In genomic region chr12:57135939-57136338, GRCh38 we compare ENCODE assay signal across 11 cellular contexts. TPM values are rescaled to one million over a fixed set of nuclear protein-coding genes. Genes with fewer than 3 reads are reported as not detected.
DNase-seq lines count a peak whose midpoint lies in the region; ATAC-seq and TF ChIP-seq lines count a peak whose summit lies in the region.
"Had no signal": no experiment of that assay in that cellular context is flagged by ENCODE, and none has a peak within 500 bp of the region (broad histone marks: within the 10 kb centered on the region; RNA-seq: fewer than 3 reads in every experiment).

No MANE protein-coding gene starts in this region.

- H3K27ac ChIP-seq in body of pancreas (peak overlapping the region in 1 of 4 donors; percentile 44), iPS-20b (ENCODE audit: low read length) (peak overlapping the region; percentile 79), psoas muscle (peak overlapping the region; percentile 60)

- DNase-seq in BJ (ENCODE audit: low read depth) (no peak), body of pancreas (peak in 1 of 4 donors; percentile 22), psoas muscle (peak; percentile 83 to 89), amniotic stem cell (lab: John Stamatoyannopoulos, UW) (no peak)
- DNase-seq: NCI-H2029 had no signal

- whole genome bisulfite sequencing in body of pancreas, 2 donors: 74 to 91% methylated on average over 9 to 12 of the region's 12 CpGs
- 29 to 38% (median 36%) methylated on average over 4 to 12 of the region's 12 CpGs for WGBS in psoas muscle, 3 donors

- TF ChIP-seq CTCF in BJ (IDR thresholded peaks at IDR 0.05; ENCODE audit: insufficient read depth, low read depth, low read length) (no peak), body of pancreas (IDR thresholded peaks at IDR 0.05) (no peak), psoas muscle (IDR thresholded peaks at IDR 0.05) (no peak)

- intact Hi-C loops in body of pancreas (cut with DNase I): no loop called here
- intact Hi-C loops in psoas muscle (cut with DNase I): no loop called here

- ATAC-seq in body of pancreas (peak; percentile 30), psoas muscle (peak; percentile 36 to 68 (median 44)), GM18868 (IDR thresholded peaks at IDR 0.05; ENCODE audit: unreplicated experiment) (no peak), GM19035 (IDR thresholded peaks at IDR 0.05; ENCODE audit: unreplicated experiment) (no peak), GM19324 (IDR thresholded peaks at IDR 0.05; ENCODE audit: low FRiP score, unreplicated experiment) (no peak)
- ATAC-seq: naive thymus-derived CD8-positive, alpha-beta T cell; stimulated activated effector memory CD8-positive, alpha-beta T cell treated with anti-CD3 and anti-CD28 coated beads, Interleukin-12 subunit alpha, Interleukin-12 subunit beta, amount 100 ng/mL, for 72 hours had no signal

- H3K36me3 ChIP-seq in BJ (ENCODE audit: control insufficient read depth, insufficient read depth, low read length) (peaks cover 20% of the 10 kb centered on the region), body of pancreas (replicated peaks in 1 of 2; ENCODE audit: insufficient read depth in 1 of 2, low read depth in 2 of 2) (no peaks in the 10 kb centered on the region), iPS-20b (ENCODE audit: insufficient read depth, low read depth, low read length) (peaks cover 37% of the 10 kb centered on the region), psoas muscle (ENCODE audit: insufficient read depth in 1 of 2, low read depth in 1 of 2) (peaks cover 0 to 1% of the 10 kb centered on the region in 2 donors)

- H3K27me3 ChIP-seq in BJ (ENCODE audit: control insufficient read depth, insufficient read depth, low read length) (no peaks in the 10 kb centered on the region), body of pancreas (no peaks in the 10 kb centered on the region), iPS-20b (ENCODE audit: insufficient read depth, low read length) (no peaks in the 10 kb centered on the region), psoas muscle (ENCODE audit: insufficient read depth in 3 of 3, low read length in 2 of 3) (no peaks in the 10 kb centered on the region)

- H3K9me3 ChIP-seq in body of pancreas: no peaks in the 10 kb centered on the region
- no peaks in the 10 kb centered on the region for H3K9me3 ChIP-seq in iPS-20b (ENCODE audit: insufficient read depth, low read depth, low read length)
- no peaks in the 10 kb centered on the region for H3K9me3 ChIP-seq in psoas muscle

- H3K9ac ChIP-seq in iPS-20b (ENCODE audit: low read depth, low read length): peak overlapping the region; percentile 78; the same call in 1 of the 2 replicates

- H3K4me3 ChIP-seq in BJ (ENCODE audit: low read depth, low read length) (peak overlapping the region; percentile 33), body of pancreas (no peak overlapping the region), iPS-20b (ENCODE audit: low read length) (peak overlapping the region; percentile 57; the same call in 1 of the 2 replicates), psoas muscle (peak overlapping the region; percentile 28)

- H3K4me1 ChIP-seq in body of pancreas: no peaks in the 10 kb centered on the region
- peaks cover 48% of the 10 kb centered on the region for H3K4me1 ChIP-seq in iPS-20b (ENCODE audit: insufficient read depth, low read length)
- H3K4me1 ChIP-seq in psoas muscle: peaks cover 8% of the 10 kb centered on the region

- POLR2A ChIA-PET in BJ (lab: Charles Lee): interaction anchor here (0.6 kb wide), 1 partner anchor 25 kb away, joined by 20 read pairs; the partner anchor contains the start of gene STAT6

- CTCF ChIA-PET in BJ (lab: Yijun Ruan, JAX): interaction anchor here (0.6 to 2.1 kb wide), 8 partner anchors 10 to 103 kb away, joined by 3 to 8 read pairs (median 4); partner anchors contain the start of gene STAT6

- no peak for TF ChIP-seq POLR2A in body of pancreas (IDR thresholded peaks at IDR 0.05)

RNA-seq across cellular contexts. Expression of gene LRP1, which starts 7.7 kb away (rescaled TPM):
- polyA plus RNA-seq in BJ (2011; rRNA removed) (58.5 and 117 TPM in 2 replicates), psoas muscle (10 to 100 TPM; 10.7 to 14.7 (median 14.5) TPM)
- polyA minus RNA-seq in BJ (2011; rRNA and poly(A)+ RNA removed): 200 and 323 TPM in 2 replicates
- total RNA-seq in body of pancreas (100 to 1,000 TPM in 1 of 2 donors, 10 to 100 TPM in 1; 61.2 to 162 TPM), psoas muscle (10 to 100 TPM; 33.1 to 50.6 (median 35.1) TPM)

RNA-seq across cellular contexts. Expression of gene LRP1-AS, which starts 11.5 kb away (rescaled TPM):
- not detected in 2 replicates for polyA plus RNA-seq in BJ (2011; rRNA removed)
- not detected in 2 replicates for polyA minus RNA-seq in BJ (2011; rRNA and poly(A)+ RNA removed)
- not detected for total RNA-seq in body of pancreas
- not detected for total RNA-seq in psoas muscle
- not detected for polyA plus RNA-seq in psoas muscle
- total RNA-seq: naive thymus-derived CD8-positive, alpha-beta T cell had no signal
- polyA plus RNA-seq: naive thymus-derived CD8-positive, alpha-beta T cell had no signal

RNA-seq across cellular contexts. Expression of gene STAT6, which starts 24.8 kb away (rescaled TPM):
- polyA plus RNA-seq in BJ (2011; rRNA removed) (110 and 177 TPM in 2 replicates), psoas muscle (10 to 100 TPM; 10.4 to 11.6 (median 11.3) TPM)
- 71.4 and 108 TPM in 2 replicates for polyA minus RNA-seq in BJ (2011; rRNA and poly(A)+ RNA removed)
- total RNA-seq in body of pancreas (10 to 100 TPM; 52.7 to 82.4 TPM), psoas muscle (10 to 100 TPM; 14.1 to 27.7 (median 18.2) TPM)

RNA-seq across cellular contexts. Expression of gene NAB2, which starts 47.0 kb away (rescaled TPM):
- polyA plus RNA-seq in BJ (2011; rRNA removed): 41.7 and 50.2 TPM in 2 replicates
- 40.1 and 65.0 TPM in 2 replicates for polyA minus RNA-seq in BJ (2011; rRNA and poly(A)+ RNA removed)
- total RNA-seq in body of pancreas: 1 to 10 TPM; 4.0 to 7.3 TPM
- total RNA-seq in psoas muscle: 10 to 100 TPM in 2 of 4 donors, 1 to 10 TPM in 2; 7.1 to 28.4 (median 10.8) TPM
- 100 to 1,000 TPM in 1 of 3 donors, 1 to 10 TPM in 2; 5.6 to 114 (median 8.2) TPM for polyA plus RNA-seq in psoas muscle

RNA-seq across cellular contexts. Expression of gene NEMP1, which starts 57.3 kb away (rescaled TPM):
- polyA plus RNA-seq in BJ (2011; rRNA removed): 6.7 and 12.0 TPM in 2 replicates
- 5.0 and 6.5 TPM in 2 replicates for polyA minus RNA-seq in BJ (2011; rRNA and poly(A)+ RNA removed)
- 1 to 10 TPM; 2.3 to 5.2 TPM for total RNA-seq in body of pancreas
- total RNA-seq in psoas muscle: 1 to 10 TPM; 1.5 to 3.2 (median 2.1) TPM
- polyA plus RNA-seq in psoas muscle: 1 to 10 TPM; 1.3 to 3.0 (median 2.7) TPM

Comparison
In these comparisons a context has a peak if more than half of its experiments do, and no peak if none do; other contexts are left out.
1. DNase-seq: peak in psoas muscle (2 of 2); none in BJ (single experiment) and amniotic stem cell (single experiment).
2. H3K4me3 ChIP-seq: peak in BJ (single experiment), iPS-20b (single experiment) and psoas muscle (single experiment); none in body of pancreas (0 of 2).
3. ATAC-seq: peak in body of pancreas (single experiment) and psoas muscle (4 of 4); none in GM18868 (single experiment), GM19035 (single experiment) and GM19324 (single experiment).